Comparison of ENCODE assay signal across 10 cellular contexts in the genomic region with DNA sequence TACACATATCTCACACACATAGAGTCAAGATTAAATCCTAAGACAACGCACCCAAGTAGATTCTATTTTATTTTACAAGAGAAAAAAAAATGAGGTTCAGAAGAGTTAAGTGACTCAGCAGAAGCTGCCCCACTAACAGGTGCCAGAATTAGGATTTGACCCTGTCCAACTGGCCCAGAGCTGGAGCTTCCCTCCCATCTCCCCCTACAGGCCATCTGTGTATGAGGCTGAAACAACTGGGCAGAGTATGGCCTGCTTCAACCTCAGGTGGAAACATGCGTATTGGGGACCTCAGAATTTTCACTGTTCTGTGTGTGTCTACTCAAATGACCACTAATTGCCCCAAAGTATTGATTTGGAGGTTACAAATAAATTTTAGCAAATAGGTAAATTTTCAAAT. TPM values are rescaled to one million over a fixed set of nuclear protein-coding genes. Genes with fewer than 3 reads are reported as not detected.
DNase-seq lines count a peak whose midpoint lies in the region; ATAC-seq and TF ChIP-seq lines count a peak whose summit lies in the region.
"Had no signal": no experiment of that assay in that cellular context is flagged by ENCODE, and none has a peak within 500 bp of the region (broad histone marks: within the 10 kb centered on the region; RNA-seq: fewer than 3 reads in every experiment).

No MANE protein-coding gene starts in this region.

- H3K9me3 ChIP-seq in adrenal gland (replicated peaks in 1 of 3): no peaks in the 10 kb centered on the region

- 89 to 100% (median 94%) methylated on average over 2 of the region's 2 CpGs for WGBS in adrenal gland, 4 donors

- no peaks in the 10 kb centered on the region for H3K36me3 ChIP-seq in adrenal gland (replicated peaks in 1 of 2)
- H3K36me3 ChIP-seq in kidney epithelial cell (ENCODE audit: control insufficient read depth, insufficient read depth, low read length): no peaks in the 10 kb centered on the region

- intact Hi-C loops in adrenal gland (cut with DNase I): no loop called here

- H3K4me3 ChIP-seq in adrenal gland (no peak overlapping the region), kidney epithelial cell (ENCODE audit: low read depth, low read length) (no peak overlapping the region)

- peak; percentile 26 for DNase-seq in HT-29 (ENCODE audit: low spot score)
- DNase-seq in adrenal gland: peak in 1 of 7 donors; percentile 10
- DNase-seq in kidney epithelial cell (ENCODE audit: low read depth): no peak
- DNase-seq in NCI-H2029 treated with DMSO at 0.1 percent for 48 hours (lab: John Stamatoyannopoulos, UW): no peak
- no peak for DNase-seq in activated CD8-positive, alpha-beta memory T cell treated with anti-CD3 and anti-CD28 coated beads for 24 hours
- no peak for DNase-seq in retina
- DNase-seq: activated CD4-positive, alpha-beta T cell treated with anti-CD3 and anti-CD28 coated beads, Interleukin-2, amount 50 U/mL, for 48 hours; naive B cell had no signal

- no peaks in the 10 kb centered on the region for H3K4me1 ChIP-seq in adrenal gland (replicated peaks in 1 of 2)

- TF ChIP-seq CTCF in C4-2B (conservative IDR thresholded peaks at IDR 0.05) (peak; percentile 71), adrenal gland (IDR thresholded peaks at IDR 0.05) (peak in 4 of 6 experiments; percentile 7 to 19 (median 17)), kidney epithelial cell (IDR thresholded peaks at IDR 0.05; ENCODE audit: insufficient read depth, low read length, poor library complexity, severe bottlenecking) (peak; percentile 45)

- no peaks in the 10 kb centered on the region for H3K27me3 ChIP-seq in adrenal gland
- no peaks in the 10 kb centered on the region for H3K27me3 ChIP-seq in kidney epithelial cell (ENCODE audit: control insufficient read depth, insufficient read depth, low read length)

- no peak for ATAC-seq in HG03565 (IDR thresholded peaks at IDR 0.05; ENCODE audit: unreplicated experiment)

- no peak for TF ChIP-seq POLR2A in adrenal gland (IDR thresholded peaks at IDR 0.05)

- H3K27ac ChIP-seq in C4-2B: no peak overlapping the region
- H3K27ac ChIP-seq in adrenal gland: no peak overlapping the region

RNA-seq across cellular contexts. Expression of a gene that starts 29.9 kb away (rescaled TPM):
- 48.8 and 50.9 TPM in 2 replicates for total RNA-seq in HT-29 (2014; rRNA removed; shearing (Covaris generic))
- total RNA-seq in adrenal gland (10 to 100 TPM; 19.0 to 59.8 (median 32.6) TPM), kidney epithelial cell (37.1 and 52.6 TPM in 2 replicates)
- 100 to 1,000 TPM in 1 of 3 donors, 10 to 100 TPM in 2; 27.1 to 104 (median 45.6) TPM for polyA plus RNA-seq in adrenal gland

Comparison
In these comparisons a context has a peak if more than half of its experiments do, and no peak if none do; other contexts are left out.
1. CTCF ChIP-seq: peak in every context shown above with its lines; median percentile 71 in C4-2B; 45 in kidney epithelial cell; 17 in adrenal gland.